In the genomic region with DNA sequence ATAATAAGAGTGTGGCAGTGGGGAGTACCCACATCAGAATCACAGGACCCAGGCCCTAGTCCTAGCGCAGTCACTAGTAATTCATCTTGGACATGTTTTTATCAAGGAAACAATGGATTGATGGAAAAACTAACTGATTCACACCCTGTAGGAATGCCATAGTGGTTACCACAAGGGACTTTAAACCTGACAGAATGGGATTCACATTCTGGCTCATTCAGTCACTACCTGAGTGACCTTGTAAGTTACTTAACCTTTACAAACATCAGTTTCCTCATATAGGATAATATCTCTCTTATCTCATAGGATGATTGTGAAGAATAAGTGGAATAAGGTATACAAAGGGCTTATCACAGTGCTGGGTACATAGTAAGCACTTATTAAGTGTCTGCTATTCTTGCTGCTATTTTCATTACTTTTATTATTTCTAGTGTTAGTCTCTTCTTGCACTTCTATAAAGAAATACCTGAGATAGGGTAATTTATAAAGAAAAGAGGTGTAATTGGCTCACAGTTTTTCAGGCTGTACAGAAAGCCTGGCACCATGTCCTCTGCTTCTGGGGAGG, we compare ENCODE assay signal across 11 cellular contexts.
"Had no signal": no experiment of that assay in that cellular context is flagged by ENCODE, and none has a peak within 500 bp of the region (broad histone marks: within the 10 kb centered on the region; RNA-seq: fewer than 3 reads in every experiment).

No MANE protein-coding gene starts in this region.

- ATAC-seq: GM23338, HCT116 had no signal

- H3K4me1 ChIP-seq: HAP-1 had no signal

- DNase-seq: GM23248, GOT3, H7, H9, HCEC 1CT, HFFc6 had no signal

- H3K4me2 ChIP-seq: GM23338 had no signal

- H2AFZ ChIP-seq: GM23248 had no signal

- H3K9ac ChIP-seq: GM23248 had no signal

- H3K4me3 ChIP-seq: GM23248, GM23338, HAP-1 had no signal

- H3K36me3 ChIP-seq: HAP-1 had no signal

- H3K9me3 ChIP-seq: HAP-1 had no signal

- FAIRE-seq: H1, H54 had no signal

- H3K27ac ChIP-seq: GM23248 had no signal
